In the genomic region with DNA sequence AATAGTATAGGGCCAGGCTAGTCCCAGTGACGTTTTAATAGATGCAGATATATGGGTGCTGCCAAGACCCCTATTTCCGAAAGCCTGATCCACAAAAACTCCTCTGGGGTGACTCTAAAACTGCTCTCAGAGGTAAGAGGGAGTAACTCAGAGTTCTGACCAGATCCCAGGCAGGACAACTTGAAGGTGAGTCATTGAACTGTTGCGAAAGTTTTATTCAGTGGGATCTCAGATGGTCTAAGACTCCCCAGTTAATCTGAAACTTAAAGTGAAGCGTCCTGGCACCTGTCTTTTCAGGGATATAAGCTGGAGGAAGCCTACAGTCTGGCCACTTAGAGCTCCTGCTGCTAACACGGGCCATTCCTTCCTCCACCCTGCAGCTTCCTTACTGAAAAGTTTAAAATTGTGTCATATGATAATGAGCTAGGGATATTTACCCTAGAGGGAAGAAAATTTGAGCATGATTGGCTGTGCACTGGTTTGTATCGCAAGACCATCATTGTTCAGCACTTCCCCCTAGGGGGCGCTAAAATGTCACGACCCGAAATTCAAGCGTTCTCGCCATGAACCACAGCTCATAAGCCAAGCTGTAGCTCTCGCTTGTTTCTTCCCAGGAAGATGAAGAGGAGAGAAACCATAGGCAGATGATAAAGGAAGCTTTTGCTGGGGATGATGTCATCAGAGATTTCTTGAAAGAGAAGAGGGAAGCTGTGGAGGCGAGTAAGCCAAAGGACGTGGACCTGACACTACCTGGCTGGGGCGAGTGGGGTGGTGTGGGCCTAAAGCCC, we compare ENCODE assay signal across 8 cellular contexts. TPM values are rescaled to one million over a fixed set of nuclear protein-coding genes. Genes with fewer than 3 reads are reported as not detected.
A peak's percentile ranks its signal among the peaks of the same experiment; 100 is the strongest.
DNase-seq lines count a peak whose midpoint lies in the region; ATAC-seq, FAIRE-seq and TF ChIP-seq lines count a peak whose summit lies in the region.

No MANE protein-coding gene starts in this region.

- H3K9me3 ChIP-seq in MG63, result no peaks in the 10 kb centered on the region
- no peaks in the 10 kb centered on the region for H3K9me3 ChIP-seq in T-helper 17 cell (ENCODE audit: control insufficient read depth, low read length, poor library complexity, severe bottlenecking)
- H3K9me3 ChIP-seq in right cardiac atrium (ENCODE audit: control insufficient read depth, low read length), result no peaks in the 10 kb centered on the region

- no peak overlapping the region for H3K27ac Mint-ChIP-seq in T-helper 17 cell

- ATAC-seq in T-helper 17 cell (peak; percentile 74), right cardiac atrium (peak; percentile 79 to 81), HG02840 (IDR thresholded peaks at IDR 0.05; ENCODE audit: low FRiP score, unreplicated experiment) (no peak)

- WGBS in right cardiac atrium, result 35% methylated on average over 15 of the region's 15 CpGs

- no peak overlapping the region for H3K4me3 Mint-ChIP-seq in T-helper 17 cell

- peak; percentile 76 for TF ChIP-seq CTCF in GM12873 (IDR thresholded peaks at IDR 0.05; ENCODE audit: insufficient read depth, low read depth, low read length, missing control alignments)

- H3K27me3 ChIP-seq in MG63 (no peaks in the 10 kb centered on the region), right cardiac atrium (ENCODE audit: control insufficient read depth, insufficient read depth) (no peaks in the 10 kb centered on the region)

- peaks cover 4% of the 10 kb centered on the region for H3K4me1 Mint-ChIP-seq in T-helper 17 cell

- peaks cover 43% of the 10 kb centered on the region for H3K36me3 ChIP-seq in MG63

- no peaks in the 10 kb centered on the region for H3K4me1 ChIP-seq in right cardiac atrium (ENCODE audit: control insufficient read depth, insufficient read depth, low read length)

- peak; percentile 92 for FAIRE-seq in A204.1 (lab: Jason Lieb, UNC)

- H3K27me3 Mint-ChIP-seq in T-helper 17 cell, result no peaks in the 10 kb centered on the region

- intact Hi-C loops in right cardiac atrium (cut with DNase I), result loop anchor here in 3 of 4 donors (2.0 to 10.0 kb wide), 4 partner anchors 99 to 321 kb away; no protein-coding TSS in a partner anchor

- DNase-seq in MG63, result peak; percentile 28
- peak; percentile 39 to 56 (median 48) for DNase-seq in T-helper 17 cell
- DNase-seq in amniotic stem cell (lab: John Stamatoyannopoulos, UW), result peak; percentile 28
- DNase-seq in right cardiac atrium, result peak; percentile 70 to 80 (median 75)
- peak; percentile 37 for DNase-seq in skeletal muscle cell (ENCODE audit: low read depth)

- no peak overlapping the region for H3K27ac ChIP-seq in right cardiac atrium (ENCODE audit: low read length)

- no peak overlapping the region for H3K4me3 ChIP-seq in MG63
- no peak overlapping the region for H3K4me3 ChIP-seq in right cardiac atrium (ENCODE audit: low read length)
- no peak overlapping the region for H3K4me3 ChIP-seq in skeletal muscle cell (ENCODE audit: low read depth, low read length)

- H3K36me3 Mint-ChIP-seq in T-helper 17 cell (ENCODE audit: low read depth), result peaks cover 6% of the 10 kb centered on the region

RNA-seq across cellular contexts. Expression of gene UTP14A, which starts 19.5 kb away (rescaled TPM):
- total RNA-seq in MG63 (2014; rRNA removed; shearing (Covaris generic); ENCODE audit: low replicate concordance), result 15.0 and 15.3 TPM in 2 replicates
- total RNA-seq in T-helper 17 cell (10 to 100 TPM; 11.3 to 12.3 TPM), right cardiac atrium (10 to 100 TPM in 1 of 4 donors, 1 to 10 TPM in 3; 8.1 to 11.2 (median 8.5) TPM)
- polyA plus RNA-seq in right cardiac atrium, result 6.2 TPM

RNA-seq across cellular contexts. Expression of gene BCORL1, which starts 56.9 kb away (rescaled TPM):
- total RNA-seq in MG63 (2014; rRNA removed; shearing (Covaris generic); ENCODE audit: low replicate concordance), result 0.13 and 0.39 TPM in 2 replicates
- 10 to 100 TPM in 1 of 2 donors, 1 to 10 TPM in 1; 8.0 to 10.8 TPM for total RNA-seq in T-helper 17 cell
- total RNA-seq in right cardiac atrium, result 10 to 100 TPM; 10.9 to 13.8 (median 11.5) TPM
- polyA plus RNA-seq in right cardiac atrium, result 5.0 TPM
